In the genomic region with DNA sequence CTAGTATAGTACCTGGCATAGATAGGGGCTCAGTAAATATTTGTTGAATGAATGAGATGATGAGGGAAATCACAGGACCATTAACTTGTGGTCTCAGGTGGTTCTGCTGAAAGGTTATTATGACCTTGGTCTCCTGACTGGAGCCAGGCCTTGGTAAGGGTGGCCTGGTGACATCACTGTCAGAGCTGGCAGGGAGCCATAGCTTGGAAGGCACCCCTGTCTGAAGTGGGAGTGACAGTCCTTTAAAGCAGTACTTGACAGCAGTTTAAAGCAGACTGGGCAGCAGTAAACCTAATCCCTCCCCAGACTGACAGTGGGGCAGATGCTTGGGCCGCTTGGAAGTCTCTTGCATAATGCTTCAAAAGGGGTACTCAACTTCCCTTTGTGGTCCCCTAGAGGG, we compare ENCODE assay signal across 1 cellular context.
TF ChIP-seq lines count a peak whose summit lies in the region.

No MANE protein-coding gene starts in this region.

TF ChIP-seq in K562, 482 proteins besides CTCF, POLR2A, EP300 and RAD21:
- TF ChIP-seq NR0B1 (IDR thresholded peaks at IDR 0.05; ENCODE audit: partially characterized antibody) (no peak), RFX1 (IDR thresholded peaks at IDR 0.05) (no peak), NFIC (IDR thresholded peaks at IDR 0.05) (peak; percentile 6; the same call in 1 of the 2 replicates)
TF ChIP-seq in K562: peak in this region for 1.
